28 cellular contexts compared by ENCODE assay signal in the genomic region with DNA sequence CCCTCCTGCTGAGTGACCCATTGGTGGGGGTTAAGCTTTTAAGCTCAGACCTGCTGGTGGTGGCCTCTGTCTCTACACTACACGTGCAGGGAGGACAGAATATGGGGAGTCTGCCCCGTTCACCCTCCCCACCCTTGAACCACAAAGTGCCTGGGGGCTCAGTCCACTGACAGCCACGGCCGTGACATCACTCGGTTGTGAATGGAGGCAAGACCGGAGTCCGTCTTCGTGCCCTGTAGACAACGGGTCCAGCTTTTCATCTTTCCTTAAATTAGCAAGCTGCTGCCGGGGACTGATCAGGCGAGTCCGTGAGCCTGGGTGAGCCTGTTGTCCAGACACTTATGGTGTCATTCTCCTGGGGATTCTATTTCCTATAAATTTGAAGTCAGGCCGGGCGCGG.
"Had no signal": no experiment of that assay in that cellular context is flagged by ENCODE, and none has a peak within 500 bp of the region (broad histone marks: within the 10 kb centered on the region; RNA-seq: fewer than 3 reads in every experiment).

No MANE protein-coding gene starts in this region.

- ATAC-seq: gastrocnemius medialis; left lobe of liver; mucosa of descending colon; natural killer cell treated with Interleukin-12 subunit alpha and Interleukin-12 subunit beta and Interleukin-15 and Interleukin-18, amount 100 ng/mL, for 72 hours; psoas muscle; right cardiac atrium; stimulated activated effector memory CD8-positive, alpha-beta T cell treated with anti-CD3 and anti-CD28 coated beads, Interleukin-12 subunit alpha, Interleukin-12 subunit beta, amount 100 ng/mL, for 72 hours had no signal

- H3K4me3 Mint-ChIP-seq: memory B cell; mesothelial cell of epicardium; natural killer cell treated with Interleukin-12 subunit alpha and Interleukin-12 subunit beta and Interleukin-15 and Interleukin-18, amount 100 ng/mL, for 72 hours; neural progenitor cell; stimulated activated effector memory CD8-positive, alpha-beta T cell treated with anti-CD3 and anti-CD28 coated beads, Interleukin-12 subunit alpha, Interleukin-12 subunit beta, amount 100 ng/mL, for 72 hours had no signal

- H3K36me3 ChIP-seq: gastrocnemius medialis, neural progenitor cell, ovary, thyroid gland had no signal

- H3K4me2 ChIP-seq: hepatocyte, neural progenitor cell had no signal

- H3K27ac Mint-ChIP-seq: memory B cell; mesothelial cell of epicardium; naive B cell; natural killer cell treated with Interleukin-12 subunit alpha and Interleukin-12 subunit beta and Interleukin-15 and Interleukin-18, amount 100 ng/mL, for 72 hours; stimulated activated effector memory CD8-positive, alpha-beta T cell treated with anti-CD3 and anti-CD28 coated beads, Interleukin-12 subunit alpha, Interleukin-12 subunit beta, amount 100 ng/mL, for 72 hours had no signal

- H3K9me3 ChIP-seq: gastrocnemius medialis, mucosa of descending colon, ovary, psoas muscle, sigmoid colon, stomach, thyroid gland had no signal

- DNase-seq: dorsolateral prefrontal cortex; effector CD4-positive, alpha-beta T cell; foreskin fibroblast; gastrocnemius medialis; head of caudate nucleus; kidney; naive B cell; nucleus accumbens; ovary; psoas muscle; sigmoid colon; stimulated activated CD4-positive, alpha-beta T cell treated with anti-CD3 and anti-CD28 coated beads, Interleukin-2, amount 100 ng/mL, for 24 hours; stimulated activated CD4-positive, alpha-beta T cell treated with anti-CD3 and anti-CD28 coated beads, Interleukin-4, amount 100 ng/mL, for 24 hours; stimulated activated naive CD4-positive, alpha-beta T cell treated with Interleukin-2 at 50 U/mL for 16 hours; stomach; thyroid gland; trophoblast cell had no signal

- H3K36me3 Mint-ChIP-seq: memory B cell; natural killer cell treated with Interleukin-12 subunit alpha and Interleukin-12 subunit beta and Interleukin-15 and Interleukin-18, amount 100 ng/mL, for 72 hours; neural progenitor cell; stimulated activated effector memory CD8-positive, alpha-beta T cell treated with anti-CD3 and anti-CD28 coated beads, Interleukin-12 subunit alpha, Interleukin-12 subunit beta, amount 100 ng/mL, for 72 hours had no signal

- H3K79me2 ChIP-seq: hepatocyte had no signal

- H3K9ac ChIP-seq: neural progenitor cell had no signal

- H3K4me1 ChIP-seq: psoas muscle had no signal

- H3K27me3 ChIP-seq: dorsolateral prefrontal cortex, gastrocnemius medialis, hepatocyte, neural progenitor cell, ovary, sigmoid colon, stomach, thyroid gland had no signal

- H3K4me3 ChIP-seq: dorsolateral prefrontal cortex, gastrocnemius medialis, hepatocyte, lung, mucosa of descending colon, neural progenitor cell, ovary, psoas muscle, sigmoid colon, stomach, thyroid gland had no signal

- H3K9me3 Mint-ChIP-seq: memory B cell; mesothelial cell of epicardium; natural killer cell treated with Interleukin-12 subunit alpha and Interleukin-12 subunit beta and Interleukin-15 and Interleukin-18, amount 100 ng/mL, for 72 hours; stimulated activated effector memory CD8-positive, alpha-beta T cell treated with anti-CD3 and anti-CD28 coated beads, Interleukin-12 subunit alpha, Interleukin-12 subunit beta, amount 100 ng/mL, for 72 hours had no signal

- H3K27ac ChIP-seq: dorsolateral prefrontal cortex, gastrocnemius medialis, hepatocyte, neural progenitor cell, ovary, psoas muscle, sigmoid colon, stomach, thyroid gland had no signal

- FAIRE-seq: colon, kidney had no signal

- H2AFZ ChIP-seq: hepatocyte, neural progenitor cell had no signal
